In the genomic region with DNA sequence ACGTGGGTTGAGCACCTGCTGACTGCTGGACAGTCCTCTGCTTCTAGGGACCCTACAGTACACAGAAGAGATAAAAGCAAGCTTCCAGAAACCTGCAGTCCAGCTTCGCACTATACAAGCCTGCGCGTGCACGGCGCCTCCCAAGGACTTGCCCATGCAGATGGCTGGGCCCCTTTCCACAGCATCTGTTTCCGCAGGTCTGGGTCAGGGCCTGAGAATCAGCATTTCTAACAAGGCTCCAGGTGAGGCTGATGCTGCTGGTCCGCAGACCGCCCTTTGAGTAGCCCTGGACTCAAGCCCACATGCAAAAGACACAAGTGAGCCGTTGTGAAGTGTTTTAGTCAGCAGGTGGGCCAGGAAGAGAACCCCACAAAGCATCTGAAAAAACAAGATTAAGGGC, we compare ENCODE assay signal across 23 cellular contexts.
DNase-seq lines count a peak whose midpoint lies in the region; FAIRE-seq and TF ChIP-seq lines count a peak whose summit lies in the region.
"Had no signal": no experiment of that assay in that cellular context is flagged by ENCODE, and none has a peak within 500 bp of the region (broad histone marks: within the 10 kb centered on the region; RNA-seq: fewer than 3 reads in every experiment).

No MANE protein-coding gene starts in this region.

- TF ChIP-seq CTCF in Caco-2 (IDR thresholded peaks at IDR 0.05; ENCODE audit: insufficient read depth in 1 of 2, low read depth in 1 of 2, low read length in 1 of 2, severe bottlenecking in 1 of 2, unreplicated experiment in 1 of 2) (no peak), astrocyte (IDR thresholded peaks at IDR 0.05; ENCODE audit: insufficient read depth, low read depth, low read length) (no peak), testis (IDR thresholded peaks at IDR 0.05) (no peak), coronary artery (IDR thresholded peaks at IDR 0.05) (no peak)

- WGBS in mesendoderm (ENCODE audit: extremely low coverage, insufficient coverage, low lambda C conversion rate) = no CpG with 5 or more reads among the region's 10 CpGs
- 61 to 63% methylated on average over 5 to 10 of the region's 10 CpGs for WGBS in testis, 2 donors

- H3K9me3 ChIP-seq in Caco-2 = no peaks in the 10 kb centered on the region
- H3K9me3 ChIP-seq in astrocyte (ENCODE audit: insufficient read depth, low read depth, low read length) = no peaks in the 10 kb centered on the region
- H3K9me3 ChIP-seq in testis = no peaks in the 10 kb centered on the region
- H3K9me3 ChIP-seq: HAP-1 had no signal

- peak overlapping the region; percentile 26 for H2AFZ ChIP-seq in astrocyte (ENCODE audit: low read depth, low read length)
- H2AFZ ChIP-seq: parathyroid adenoma had no signal

- no peaks in the 10 kb centered on the region for H3K9me3 Mint-ChIP-seq in Caco-2 (ENCODE audit: unreplicated experiment)
- H3K9me3 Mint-ChIP-seq in astrocyte (ENCODE audit: unreplicated experiment) = no peaks in the 10 kb centered on the region
- H3K9me3 Mint-ChIP-seq: activated CD4-positive, alpha-beta memory T cell treated with anti-CD3 and anti-CD28 coated beads for 36 hours; memory B cell; stimulated activated effector memory CD8-positive, alpha-beta T cell treated with anti-CD3 and anti-CD28 coated beads, Interleukin-12 subunit alpha, Interleukin-12 subunit beta, amount 100 ng/mL, for 72 hours had no signal

- H3K27me3 ChIP-seq in Caco-2 (replicated peaks; ENCODE audit: control insufficient read depth, insufficient read depth, low read length) (no peaks in the 10 kb centered on the region), astrocyte (ENCODE audit: insufficient read depth, low read length) (peaks cover 4% of the 10 kb centered on the region), mesendoderm (ENCODE audit: insufficient read depth, low read length, poor library complexity) (no peaks in the 10 kb centered on the region), testis (no peaks in the 10 kb centered on the region)

- CTCF ChIA-PET in Caco-2 (lab: Charles Lee) = no interaction called here

- H3K27me3 Mint-ChIP-seq in Caco-2 (ENCODE audit: insufficient read depth, unreplicated experiment) (no peaks in the 10 kb centered on the region), astrocyte (ENCODE audit: low read depth, unreplicated experiment) (peaks cover 14% of the 10 kb centered on the region)

- H4K5ac ChIP-seq in mesendoderm (ENCODE audit: low read length) = no peak overlapping the region

- no peak overlapping the region for H2BK15ac ChIP-seq in mesendoderm (replicated peaks; ENCODE audit: low read depth)

- H3K27ac Mint-ChIP-seq in Caco-2 (ENCODE audit: unreplicated experiment) = peak overlapping the region; percentile 53
- H3K27ac Mint-ChIP-seq in astrocyte (ENCODE audit: unreplicated experiment) = no peak overlapping the region
- H3K27ac Mint-ChIP-seq: activated CD4-positive, alpha-beta memory T cell treated with anti-CD3 and anti-CD28 coated beads for 36 hours; memory B cell; naive thymus-derived CD4-positive, alpha-beta T cell; stimulated activated effector memory CD8-positive, alpha-beta T cell treated with anti-CD3 and anti-CD28 coated beads, Interleukin-12 subunit alpha, Interleukin-12 subunit beta, amount 100 ng/mL, for 72 hours had no signal

- H3K9ac ChIP-seq in astrocyte (ENCODE audit: low read length) (no peak overlapping the region), mesendoderm (ENCODE audit: low read length) (no peak overlapping the region)
- H3K9ac ChIP-seq: parathyroid adenoma had no signal

- in situ Hi-C loops in KBM-7 (cut with MboI; ENCODE audit: low pct_unique_long_range_greater_than_20kb, low sequenced_read_pairs) = no loop called here

- H3K4me3 ChIP-seq in Caco-2 (ENCODE audit: low read depth, low read length) = no peak overlapping the region
- no peak overlapping the region for H3K4me3 ChIP-seq in astrocyte (ENCODE audit: insufficient read depth, low read depth, low read length)
- no peak overlapping the region for H3K4me3 ChIP-seq in mesendoderm (ENCODE audit: low read length)
- no peak overlapping the region for H3K4me3 ChIP-seq in testis
- H3K4me3 ChIP-seq in coronary artery = no peak overlapping the region
- H3K4me3 ChIP-seq: HAP-1 had no signal

- H2BK120ac ChIP-seq in mesendoderm (ENCODE audit: low read depth, low read length) = no peak overlapping the region

- H3K79me2 ChIP-seq in astrocyte (ENCODE audit: insufficient read depth, low read length) (no peaks in the 10 kb centered on the region), mesendoderm (ENCODE audit: control insufficient read depth, insufficient read depth, low read length) (no peaks in the 10 kb centered on the region)
- H3K79me2 ChIP-seq: parathyroid adenoma had no signal

- H3K4me1 ChIP-seq in Caco-2 = peaks cover 43% of the 10 kb centered on the region
- H3K4me1 ChIP-seq in astrocyte (ENCODE audit: insufficient read depth, low read length) = no peaks in the 10 kb centered on the region
- H3K4me1 ChIP-seq in mesendoderm (ENCODE audit: control insufficient read depth, low read depth, low read length) = peaks cover 6% of the 10 kb centered on the region
- peaks cover 30% of the 10 kb centered on the region for H3K4me1 ChIP-seq in testis
- H3K4me1 ChIP-seq: HAP-1, parathyroid adenoma had no signal

- DNase-seq in Caco-2 = no peak
- no peak for DNase-seq in astrocyte (ENCODE audit: low read depth)
- DNase-seq in mesendoderm = no peak
- DNase-seq in testis = no peak
- no peak for DNase-seq in KBM-7
- DNase-seq in activated CD8-positive, alpha-beta memory T cell treated with anti-CD3 and anti-CD28 coated beads for 24 hours = no peak
- no peak for DNase-seq in coronary artery (ENCODE audit: low spot score)
- no peak for DNase-seq in D341Med (ENCODE audit: low spot score)
- DNase-seq: activated CD4-positive, alpha-beta memory T cell treated with anti-CD3 and anti-CD28 coated beads for 36 hours; activated gamma-delta T cell treated with Interleukin-2 at 50 U/mL for 16 hours; activated T-cell treated with anti-CD3 and anti-CD28 coated beads for 4 hours; effector memory CD4-positive, alpha-beta T cell; Karpas-422; MV-4-11; naive thymus-derived CD4-positive, alpha-beta T cell; NCI-H187 treated with DMSO at 0.1 percent for 48 hours; stimulated activated CD4-positive, alpha-beta T cell treated with anti-CD3 and anti-CD28 coated beads, Interleukin-2, amount 100 ng/mL, for 24 hours; T-helper 9 cell had no signal

- H3K27ac ChIP-seq in astrocyte (ENCODE audit: low read depth, low read length) (no peak overlapping the region), mesendoderm (ENCODE audit: low read depth, low read length) (no peak overlapping the region), testis (peak overlapping the region; percentile 80 to 85), coronary artery (no peak overlapping the region)
- H3K27ac ChIP-seq: parathyroid adenoma had no signal

- H3K4ac ChIP-seq in mesendoderm (ENCODE audit: low read depth, low read length) = no peak overlapping the region

- H2BK5ac ChIP-seq in mesendoderm (ENCODE audit: low read length) = no peak overlapping the region

- H3K36me3 ChIP-seq in Caco-2 (ENCODE audit: control insufficient read depth, insufficient read depth, low read length) (no peaks in the 10 kb centered on the region), astrocyte (ENCODE audit: insufficient read depth, low read length) (no peaks in the 10 kb centered on the region), mesendoderm (ENCODE audit: control insufficient read depth, insufficient read depth, low read length) (no peaks in the 10 kb centered on the region), testis (ENCODE audit: low read depth, missing control alignments) (no peaks in the 10 kb centered on the region)
- H3K36me3 ChIP-seq: HAP-1 had no signal

- H3K4me3 Mint-ChIP-seq in Caco-2 (ENCODE audit: unreplicated experiment) = no peak overlapping the region
- H3K4me3 Mint-ChIP-seq in astrocyte (ENCODE audit: unreplicated experiment) = no peak overlapping the region
- H3K4me3 Mint-ChIP-seq: activated CD4-positive, alpha-beta memory T cell treated with anti-CD3 and anti-CD28 coated beads for 36 hours; brain; memory B cell; naive thymus-derived CD4-positive, alpha-beta T cell; stimulated activated effector memory CD8-positive, alpha-beta T cell treated with anti-CD3 and anti-CD28 coated beads, Interleukin-12 subunit alpha, Interleukin-12 subunit beta, amount 100 ng/mL, for 72 hours had no signal

- no peak for TF ChIP-seq POLR2A in testis (IDR thresholded peaks at IDR 0.05)

- peak overlapping the region; percentile 11 for H3K18ac ChIP-seq in mesendoderm (ENCODE audit: low read length)

- no peak overlapping the region for H3K56ac ChIP-seq in mesendoderm (ENCODE audit: low read length)

- no TSS peak for BruUV-seq in Caco-2 (replicated peaks; lab: Mats Ljungman, UMichigan)

- intact Hi-C loops in Caco-2 (cut with micrococcal nuclease; ENCODE audit: unreplicated experiment) (no loop called here), testis (cut with DNase I; ENCODE audit: low total_unique reads) (no loop called here)

- no peak for FAIRE-seq in astrocyte (lab: Jason Lieb, UNC)

- H3K36me3 Mint-ChIP-seq in Caco-2 (ENCODE audit: insufficient read depth, unreplicated experiment) = no peaks in the 10 kb centered on the region
- H3K36me3 Mint-ChIP-seq in astrocyte (ENCODE audit: low read depth, unreplicated experiment) = no peaks in the 10 kb centered on the region
- H3K36me3 Mint-ChIP-seq: activated CD4-positive, alpha-beta memory T cell treated with anti-CD3 and anti-CD28 coated beads for 36 hours; brain; memory B cell; stimulated activated effector memory CD8-positive, alpha-beta T cell treated with anti-CD3 and anti-CD28 coated beads, Interleukin-12 subunit alpha, Interleukin-12 subunit beta, amount 100 ng/mL, for 72 hours had no signal

- H3K4me2 ChIP-seq in astrocyte (ENCODE audit: low read length) (peak overlapping the region; percentile 46), mesendoderm (ENCODE audit: low read length) (no peak overlapping the region)

- POLR2A ChIA-PET in Caco-2 (lab: Charles Lee) = no interaction called here

- H2AK5ac ChIP-seq in mesendoderm (ENCODE audit: low read length) = no peak overlapping the region

- no peaks in the 10 kb centered on the region for H3K79me1 ChIP-seq in mesendoderm (ENCODE audit: low read length)

- H3K4me1 Mint-ChIP-seq in Caco-2 (ENCODE audit: low read depth, unreplicated experiment) (peaks cover 19% of the 10 kb centered on the region), astrocyte (ENCODE audit: low read depth, unreplicated experiment) (no peaks in the 10 kb centered on the region)
- H3K4me1 Mint-ChIP-seq: memory B cell; naive thymus-derived CD4-positive, alpha-beta T cell; stimulated activated effector memory CD8-positive, alpha-beta T cell treated with anti-CD3 and anti-CD28 coated beads, Interleukin-12 subunit alpha, Interleukin-12 subunit beta, amount 100 ng/mL, for 72 hours had no signal

- no peaks in the 10 kb centered on the region for H4K20me1 ChIP-seq in astrocyte (ENCODE audit: insufficient read depth, low read length)

- no peak overlapping the region for H4K8ac ChIP-seq in mesendoderm (ENCODE audit: low read depth, low read length)

- peak overlapping the region; percentile 54 for H3K23ac ChIP-seq in mesendoderm (ENCODE audit: low read length)

Comparison
In these comparisons a context has a peak if more than half of its experiments do, and no peak if none do; other contexts are left out.
1. H3K27ac ChIP-seq: peak in testis (2 of 2); none in astrocyte (single experiment), mesendoderm (single experiment) and coronary artery (0 of 2).